8 cellular contexts compared by ENCODE assay signal in genomic region chr2:177212895-177213856, GRCh38. TPM values are rescaled to one million over a fixed set of nuclear protein-coding genes. Genes with fewer than 3 reads are reported as not detected.
DNase-seq lines count a peak whose midpoint lies in the region; TF ChIP-seq lines count a peak whose summit lies in the region.

No MANE protein-coding gene starts in this region.

- TF ChIP-seq CTCF in neutrophil (IDR thresholded peaks at IDR 0.05), result no peak

- H3K4me3 ChIP-seq in MG63 (peak overlapping the region; percentile 83), neutrophil (ENCODE audit: low read depth in 1 of 2, low read length in 1 of 2) (peak overlapping the region; percentile 90 to 94), subcutaneous abdominal adipose tissue (ENCODE audit: low read depth in 1 of 5, low read length in 5 of 5) (peak overlapping the region; percentile 83 to 92 (median 84))

- peak overlapping the region; percentile 95 for H3K27ac ChIP-seq in neutrophil
- peak overlapping the region; percentile 100 for H3K27ac ChIP-seq in subcutaneous abdominal adipose tissue (ENCODE audit: low read depth, low read length)

- H3K4me1 ChIP-seq in neutrophil (ENCODE audit: control insufficient read depth in 1 of 2, insufficient read depth in 1 of 2, low read depth in 1 of 2, low read length in 1 of 2) (peaks cover 25 to 34% of the 10 kb centered on the region in 2 experiments), subcutaneous abdominal adipose tissue (ENCODE audit: control insufficient read depth in 5 of 5, insufficient read depth in 5 of 5, low read length in 5 of 5) (peaks cover 0 to 49% (median 38%) of the 10 kb centered on the region in 5 donors)

- H3K27me3 ChIP-seq in MG63 (no peaks in the 10 kb centered on the region), neutrophil (no peaks in the 10 kb centered on the region), subcutaneous abdominal adipose tissue (ENCODE audit: control insufficient read depth in 5 of 5, insufficient read depth in 4 of 5, low read length in 5 of 5) (no peaks in the 10 kb centered on the region)

- H3K36me3 ChIP-seq in MG63, result peaks cover 49% of the 10 kb centered on the region
- peaks cover 29% of the 10 kb centered on the region for H3K36me3 ChIP-seq in neutrophil
- peaks cover 9 to 28% (median 22%) of the 10 kb centered on the region in 5 donors for H3K36me3 ChIP-seq in subcutaneous abdominal adipose tissue (ENCODE audit: control insufficient read depth in 5 of 5, insufficient read depth in 5 of 5, low read length in 5 of 5)

- no peaks in the 10 kb centered on the region for H3K9me3 ChIP-seq in MG63
- H3K9me3 ChIP-seq in neutrophil, result no peaks in the 10 kb centered on the region
- H3K9me3 ChIP-seq in subcutaneous abdominal adipose tissue (ENCODE audit: control insufficient read depth in 5 of 5, low read length in 5 of 5), result no peaks in the 10 kb centered on the region

- peak overlapping the region; percentile 83 to 94 (median 93) for H3K9ac ChIP-seq in subcutaneous abdominal adipose tissue (ENCODE audit: low read length in 5 of 5)

- DNase-seq in GF-D8 (lab: John Stamatoyannopoulos, UW), result peak; percentile 71
- peak; percentile 91 for DNase-seq in HCEC 1CT
- DNase-seq in MG63, result peak; percentile 92
- DNase-seq in SIG-M5 (lab: John Stamatoyannopoulos, UW), result peak; percentile 48
- peak; percentile 87 for DNase-seq in activated gamma-delta T cell treated with anti-CD3 and anti-CD28 coated beads, Interleukin-2, amount 50 U/mL, for 16 hours (ENCODE audit: low read depth)
- DNase-seq in foreskin melanocyte, result peak; percentile 75

RNA-seq across cellular contexts. Expression of gene HNRNPA3, which starts 0.6 kb away (rescaled TPM):
- 21.1 and 36.5 TPM in 2 replicates for total RNA-seq in MG63 (2014; rRNA removed; shearing (Covaris generic); ENCODE audit: low replicate concordance)

RNA-seq across cellular contexts. Expression of gene NFE2L2, which starts 51.4 kb away (rescaled TPM):
- total RNA-seq in MG63 (2014; rRNA removed; shearing (Covaris generic); ENCODE audit: low replicate concordance), result 71.7 and 97.4 TPM in 2 replicates

Comparison
In these comparisons a context has a peak if more than half of its experiments do, and no peak if none do; other contexts are left out.
1. Peak in every context shown above with its lines: DNase-seq, H3K4me3 ChIP-seq and H3K27ac ChIP-seq.